1 cellular context compared by ENCODE assay signal in the genomic region with DNA sequence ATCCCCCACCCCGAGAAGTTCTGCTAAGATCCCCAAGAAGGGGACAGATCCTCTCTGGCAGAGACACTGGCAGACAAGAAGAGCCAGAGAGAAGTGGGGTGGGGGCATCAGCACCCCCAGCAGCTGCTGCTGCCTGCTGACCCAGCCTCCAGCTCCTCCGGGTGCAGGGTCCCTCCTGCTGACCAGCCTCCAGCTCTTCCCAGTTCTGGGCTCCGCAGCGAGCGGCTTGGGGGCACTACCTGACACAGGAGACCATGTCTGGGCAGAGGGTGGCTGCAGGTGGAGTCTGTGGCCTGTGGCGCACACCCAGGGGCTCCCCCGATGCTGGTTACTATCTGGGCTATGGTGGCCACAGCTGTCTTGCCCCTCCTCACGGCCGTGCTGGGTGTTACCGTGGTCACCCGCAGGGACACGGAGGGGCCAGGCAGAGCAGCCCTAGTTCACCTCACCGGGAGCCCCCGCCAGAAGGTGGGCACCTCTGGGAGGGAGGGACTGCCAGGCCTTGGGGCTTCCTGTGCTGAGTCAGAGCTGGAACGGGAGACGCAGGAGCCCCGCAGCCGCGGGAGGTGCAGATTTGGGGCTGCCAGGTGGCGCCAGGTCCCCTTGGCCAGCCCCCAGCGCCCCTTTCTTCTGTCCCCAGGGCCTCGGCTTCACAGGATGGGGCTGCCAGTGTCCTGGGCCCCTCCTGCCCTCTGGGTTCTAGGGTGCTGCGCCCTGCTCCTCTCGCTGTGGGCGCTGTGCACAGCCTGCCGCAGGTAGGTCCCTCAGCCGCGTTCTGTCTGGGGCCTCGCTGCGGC.
TF ChIP-seq lines count a peak whose summit lies in the region.

No MANE protein-coding gene starts in this region.

TF ChIP-seq in IMR-90, 13 proteins besides CTCF, POLR2A, EP300 and RAD21 (continued from another document):
- TF ChIP-seq, protein P1, sequence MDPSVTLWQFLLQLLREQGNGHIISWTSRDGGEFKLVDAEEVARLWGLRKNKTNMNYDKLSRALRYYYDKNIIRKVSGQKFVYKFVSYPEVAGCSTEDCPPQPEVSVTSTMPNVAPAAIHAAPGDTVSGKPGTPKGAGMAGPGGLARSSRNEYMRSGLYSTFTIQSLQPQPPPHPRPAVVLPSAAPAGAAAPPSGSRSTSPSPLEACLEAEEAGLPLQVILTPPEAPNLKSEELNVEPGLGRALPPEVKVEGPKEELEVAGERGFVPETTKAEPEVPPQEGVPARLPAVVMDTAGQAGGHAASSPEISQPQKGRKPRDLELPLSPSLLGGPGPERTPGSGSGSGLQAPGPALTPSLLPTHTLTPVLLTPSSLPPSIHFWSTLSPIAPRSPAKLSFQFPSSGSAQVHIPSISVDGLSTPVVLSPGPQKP (IDR thresholded peaks at IDR 0.05; ENCODE audit: borderline replicate concordance, low read depth, low read length), result no peak
- TF ChIP-seq MAFK (IDR thresholded peaks at IDR 0.05; ENCODE audit: low read depth, low read length) (no peak), RFX5 (IDR thresholded peaks at IDR 0.05; ENCODE audit: low read depth, low read length) (no peak), CEBPB (IDR thresholded peaks at IDR 0.05; ENCODE audit: low read depth, low read length) (no peak), BHLHE40 (IDR thresholded peaks at IDR 0.05; ENCODE audit: low read depth, low read length) (no peak)
- TF ChIP-seq, protein P2, sequence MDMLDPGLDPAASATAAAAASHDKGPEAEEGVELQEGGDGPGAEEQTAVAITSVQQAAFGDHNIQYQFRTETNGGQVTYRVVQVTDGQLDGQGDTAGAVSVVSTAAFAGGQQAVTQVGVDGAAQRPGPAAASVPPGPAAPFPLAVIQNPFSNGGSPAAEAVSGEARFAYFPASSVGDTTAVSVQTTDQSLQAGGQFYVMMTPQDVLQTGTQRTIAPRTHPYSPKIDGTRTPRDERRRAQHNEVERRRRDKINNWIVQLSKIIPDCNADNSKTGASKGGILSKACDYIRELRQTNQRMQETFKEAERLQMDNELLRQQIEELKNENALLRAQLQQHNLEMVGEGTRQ (IDR thresholded peaks at IDR 0.05; ENCODE audit: low read depth, low read length), result no peak
